ENCODE assay signal across 1 cellular context in genomic region chr20:53713328-53714056, GRCh38.
TF ChIP-seq lines count a peak whose summit lies in the region.

No MANE protein-coding gene starts in this region.

TF ChIP-seq in HepG2, 621 proteins besides CTCF, POLR2A, EP300 and RAD21 (continued from another document):
- no peak for TF ChIP-seq ZNF503 (CRISPR knock-in tag; IDR thresholded peaks at IDR 0.05)
- no peak for TF ChIP-seq NCOA5 (CRISPR knock-in tag; IDR thresholded peaks at IDR 0.05)
- TF ChIP-seq FIP1L1 (IDR thresholded peaks at IDR 0.05; ENCODE audit: borderline replicate concordance, insufficient read depth, low read depth, low read length) = no peak
- no peak for TF ChIP-seq ARNT2 (CRISPR knock-in tag; IDR thresholded peaks at IDR 0.05; ENCODE audit: low read depth)
- no peak for TF ChIP-seq ZNF513 (CRISPR knock-in tag; conservative IDR thresholded peaks at IDR 0.05)
- TF ChIP-seq ZNF282 (IDR thresholded peaks at IDR 0.05; ENCODE audit: partially characterized antibody) = no peak
- peak; percentile 47; the same call in 1 of the 2 replicates for TF ChIP-seq ZBTB4 (CRISPR knock-in tag; IDR thresholded peaks at IDR 0.05; ENCODE audit: borderline replicate concordance)
- no peak for TF ChIP-seq BATF2 (CRISPR knock-in tag; IDR thresholded peaks at IDR 0.05)
- TF ChIP-seq YEATS2 (CRISPR knock-in tag; IDR thresholded peaks at IDR 0.05; ENCODE audit: borderline replicate concordance) = no peak
- no peak for TF ChIP-seq SMARCC2 (IDR thresholded peaks at IDR 0.05)
- no peak for TF ChIP-seq ZNF256 (CRISPR knock-in tag; conservative IDR thresholded peaks at IDR 0.05)
